16 cellular contexts compared by ENCODE assay signal in genomic region chr4:145587088-145587487, GRCh38. TPM values are rescaled to one million over a fixed set of nuclear protein-coding genes. Genes with fewer than 3 reads are reported as not detected.
A peak's percentile ranks its signal among the peaks of the same experiment; 100 is the strongest.
DNase-seq lines count a peak whose midpoint lies in the region; ATAC-seq, FAIRE-seq and TF ChIP-seq lines count a peak whose summit lies in the region.
"Had no signal": no experiment of that assay in that cellular context is flagged by ENCODE, and none has a peak within 500 bp of the region (broad histone marks: within the 10 kb centered on the region; RNA-seq: fewer than 3 reads in every experiment).

No MANE protein-coding gene starts in this region.

- no peaks in the 10 kb centered on the region for H3K36me3 ChIP-seq in SK-N-MC (ENCODE audit: insufficient read depth, low read length)
- H3K36me3 ChIP-seq: BLaER1 treated with 17β-estradiol and CSF1 and Interleukin-3, amounts not matched to agents 10 nM and 100 nM had no signal

- H3K27ac ChIP-seq in SK-N-MC (no peak overlapping the region), dorsolateral prefrontal cortex (no peak overlapping the region)
- H3K27ac ChIP-seq: BLaER1 treated with 17β-estradiol and CSF1 and Interleukin-3, amounts not matched to agents 10 nM and 100 nM; GM23248; HL-60 had no signal

- FAIRE-seq in GM12892 (lab: Jason Lieb, UNC) = peak; percentile 77
- FAIRE-seq: K562 had no signal

- no peak for TF ChIP-seq CTCF in dorsolateral prefrontal cortex (IDR thresholded peaks at IDR 0.05 in 54 of 56, conservative IDR thresholded peaks at IDR 0.05 in 2 of 56; ENCODE audit: low read depth in 1 of 56, partially characterized antibody in 56 of 56)

- no peaks in the 10 kb centered on the region for H3K27me3 ChIP-seq in dorsolateral prefrontal cortex
- H3K27me3 ChIP-seq: BLaER1 treated with 17β-estradiol and CSF1 and Interleukin-3, amounts not matched to agents 10 nM and 100 nM had no signal

- intact Hi-C loops in dorsolateral prefrontal cortex (cut with DNase I) = no loop called here

- TF ChIP-seq POLR2A in GM12892 (IDR thresholded peaks at IDR 0.05; ENCODE audit: low read depth, low read length) = no peak

- H3K4me3 ChIP-seq in SK-N-MC (0 out of 2 replicates have a peak overlapping the region, but pooled peaks have one; percentile 15), dorsolateral prefrontal cortex (no peak overlapping the region)
- H3K4me3 ChIP-seq: BLaER1 treated with 17β-estradiol and CSF1 and Interleukin-3, amounts not matched to agents 10 nM and 100 nM; GM23248; K562 had no signal

- H3K9me3 ChIP-seq in SK-N-MC (ENCODE audit: low read depth, low read length) = no peaks in the 10 kb centered on the region

- DNase-seq in GM12892 (ENCODE audit: insufficient read length) (no peak), SK-N-MC (ENCODE audit: low read depth, low spot score) (no peak), germinal center (ENCODE audit: low spot score) (no peak), ureter (ENCODE audit: low spot score) (no peak), dorsolateral prefrontal cortex (no peak)
- DNase-seq: ACHN; CD4-positive, alpha-beta T cell; DMS79; GM23248; H7; Karpas-422 had no signal

- H3K9ac ChIP-seq in SK-N-MC (ENCODE audit: insufficient read length) = no peak overlapping the region
- H3K9ac ChIP-seq: BLaER1 treated with 17β-estradiol and CSF1 and Interleukin-3, amounts not matched to agents 10 nM and 100 nM; GM23248 had no signal

- ATAC-seq in HG03432 (IDR thresholded peaks at IDR 0.05; ENCODE audit: unreplicated experiment) (peak; percentile 55), HG03457 (IDR thresholded peaks at IDR 0.05; ENCODE audit: unreplicated experiment) (no peak)
- ATAC-seq: K562 had no signal

RNA-seq across cellular contexts. Expression of gene MMAA, which starts 32.1 kb away (rescaled TPM):
- polyA plus RNA-seq in GM12892 (2012; ENCODE audit: missing spikeins) = 12.1 TPM
- total RNA-seq in ureter (15.9 TPM), dorsolateral prefrontal cortex (10 to 100 TPM in 34 of 120 experiments, 1 to 10 TPM in 86; 4.6 to 14.0 (median 8.6) TPM)
